In genomic region chr11:40514124-40514523, GRCh38 we compare ENCODE assay signal across 17 cellular contexts.
DNase-seq lines count a peak whose midpoint lies in the region; ATAC-seq and TF ChIP-seq lines count a peak whose summit lies in the region.
"Had no signal": no experiment of that assay in that cellular context is flagged by ENCODE, and none has a peak within 500 bp of the region (broad histone marks: within the 10 kb centered on the region; RNA-seq: fewer than 3 reads in every experiment).

No MANE protein-coding gene starts in this region.

- no peak overlapping the region for H3K27ac ChIP-seq in H9 (ENCODE audit: insufficient read length, low read depth, low read length)
- H3K27ac ChIP-seq: lower lobe of right lung had no signal

- no peaks in the 10 kb centered on the region for H3K36me3 Mint-ChIP-seq in H9 (ENCODE audit: insufficient read depth in 1 of 3, low read depth in 3 of 3)
- H3K36me3 Mint-ChIP-seq: brain had no signal

- H2AFZ ChIP-seq in H9 (ENCODE audit: low read length): no peak overlapping the region

- H3K9me3 Mint-ChIP-seq in H9: peaks cover 0 to 4% of the 10 kb centered on the region in 2 experiments; a peak in 3 of 5 replicates

- H2BK15ac ChIP-seq in H9 (ENCODE audit: low read depth, low read length): no peak overlapping the region

- H3K4me1 ChIP-seq in H9 (ENCODE audit: insufficient read depth, low read length): no peaks in the 10 kb centered on the region
- H3K4me1 ChIP-seq: lower lobe of right lung had no signal

- ATAC-seq in left lobe of liver: peak; percentile 89
- ATAC-seq: natural killer cell, T-helper 17 cell had no signal

- no peaks in the 10 kb centered on the region for H3K27me3 Mint-ChIP-seq in H9 (ENCODE audit: low read depth)
- H3K27me3 Mint-ChIP-seq: brain, T-helper 17 cell had no signal

- no CpG with 5 or more reads among the region's 1 CpG for WGBS in H9 (ENCODE audit: extremely low coverage, insufficient read length, low lambda C conversion rate)

- H3K4me3 Mint-ChIP-seq in H9: no peak overlapping the region
- H3K4me3 Mint-ChIP-seq: activated naive CD4-positive, alpha-beta T cell treated with anti-CD3 and anti-CD28 coated beads for 36 hours; brain; natural killer cell; T-helper 17 cell had no signal

- no peak overlapping the region for H2AK5ac ChIP-seq in H9 (ENCODE audit: insufficient read length, low read length)

- no peak overlapping the region for H2BK120ac ChIP-seq in H9 (ENCODE audit: low read depth, low read length, poor library complexity, severe bottlenecking)

- no peak overlapping the region for H3K27ac Mint-ChIP-seq in H9
- H3K27ac Mint-ChIP-seq: activated naive CD4-positive, alpha-beta T cell treated with anti-CD3 and anti-CD28 coated beads for 36 hours; brain; natural killer cell; T-helper 17 cell had no signal

- H3K79me2 ChIP-seq in H9 (ENCODE audit: insufficient read depth, low read length): no peaks in the 10 kb centered on the region

- no peak overlapping the region for H2BK20ac ChIP-seq in H9 (ENCODE audit: low read depth, low read length, poor library complexity, severe bottlenecking)

- peaks cover 0 to 2% of the 10 kb centered on the region in 2 experiments; a peak in 1 of 4 replicates for H3K4me1 Mint-ChIP-seq in H9
- H3K4me1 Mint-ChIP-seq: brain, natural killer cell, T-helper 17 cell had no signal

- H3T11ph ChIP-seq in H9 (ENCODE audit: low read length): no peak overlapping the region

- H3K9me3 ChIP-seq in H9 (ENCODE audit: control insufficient read depth, low read depth, low read length): no peaks in the 10 kb centered on the region
- H3K9me3 ChIP-seq: lower lobe of right lung had no signal

- H4K8ac ChIP-seq in H9 (replicated peaks; ENCODE audit: insufficient read length, low read depth, low read length): no peak overlapping the region

- no peak overlapping the region for H3K56ac ChIP-seq in H9 (ENCODE audit: insufficient read length, low read depth, low read length)

- no peak overlapping the region for H3K14ac ChIP-seq in H9 (ENCODE audit: insufficient read depth, low read length)

- H2BK12ac ChIP-seq in H9 (ENCODE audit: insufficient read length, low read depth, low read length): no peak overlapping the region

- no peak overlapping the region for H3K18ac ChIP-seq in H9 (ENCODE audit: insufficient read length, low read depth, low read length)

- H3K23ac ChIP-seq in H9 (ENCODE audit: insufficient read length, low read depth, low read length): no peak overlapping the region

- H2BK5ac ChIP-seq in H9 (ENCODE audit: insufficient read length, low read length): no peak overlapping the region

- H3K4me2 ChIP-seq in H9 (ENCODE audit: insufficient read depth, insufficient read length, low read length): no peak overlapping the region

- H4K91ac ChIP-seq in H9 (ENCODE audit: insufficient read length, low read depth, low read length): no peak overlapping the region

- no peaks in the 10 kb centered on the region for H3K23me2 ChIP-seq in H9 (ENCODE audit: insufficient read length, low read depth, low read length, poor library complexity, severe bottlenecking)

- H3K27me3 ChIP-seq in H9 (ENCODE audit: insufficient read depth, low read length): no peaks in the 10 kb centered on the region

- no peaks in the 10 kb centered on the region for H4K20me1 ChIP-seq in H9 (ENCODE audit: control insufficient read depth, insufficient read depth, insufficient read length)

- no peak overlapping the region for H3K4me3 ChIP-seq in choroid plexus epithelial cell (ENCODE audit: low read depth, low read length)
- H3K4me3 ChIP-seq: lower lobe of right lung had no signal

- H3K4ac ChIP-seq in H9 (ENCODE audit: low read depth, low read length): no peak overlapping the region

- TF ChIP-seq CTCF in choroid plexus epithelial cell (conservative IDR thresholded peaks at IDR 0.05; ENCODE audit: low read depth, low read length) (no peak), H9 (conservative IDR thresholded peaks at IDR 0.05) (no peak)

- no peak overlapping the region for H4K5ac ChIP-seq in H9 (ENCODE audit: insufficient read length, low read depth, low read length)

- DNase-seq in DMS153 (lab: John Stamatoyannopoulos, UW) (peak; percentile 53), NCI-H1092 treated with DMSO at 0.1 percent for 48 hours (lab: John Stamatoyannopoulos, UW) (peak; percentile 4), choroid plexus epithelial cell (ENCODE audit: low read depth) (peak; percentile 1), left lobe of liver (ENCODE audit: low spot score) (no peak), H9 (no peak), NCI-H1930 (lab: John Stamatoyannopoulos, UW) (no peak), SK-N-DZ (ENCODE audit: low spot score) (no peak), GDM1 (lab: John Stamatoyannopoulos, UW) (no peak)
- DNase-seq: activated CD4-positive, alpha-beta T cell treated with anti-CD3 and anti-CD28 coated beads for 1 hour; activated CD8-positive, alpha-beta memory T cell treated with anti-CD3 and anti-CD28 coated beads, Interleukin-2, amount 50 U/mL, for 48 hours; activated naive CD4-positive, alpha-beta T cell treated with anti-CD3 and anti-CD28 coated beads for 36 hours; DMS79 treated with DMSO at 0.1 percent for 48 hours; lower lobe of right lung; natural killer cell; NCI-H187 treated with DMSO at 0.1 percent for 48 hours; T-helper 17 cell had no signal

- H3K79me1 ChIP-seq in H9 (ENCODE audit: insufficient read depth, low read depth, low read length, poor library complexity, severe bottlenecking): no peaks in the 10 kb centered on the region

- H3K9ac ChIP-seq in H9 (ENCODE audit: extremely low read depth, insufficient read length, low read length): no peak overlapping the region

Comparison
In these comparisons a context has a peak if more than half of its experiments do, and no peak if none do; other contexts are left out.
1. DNase-seq: peak in DMS153 (single experiment), NCI-H1092 treated with DMSO at 0.1 percent for 48 hours (single experiment) and choroid plexus epithelial cell (single experiment); none in left lobe of liver (single experiment), H9 (single experiment), NCI-H1930 (0 of 2), SK-N-DZ (single experiment) and GDM1 (single experiment).